In genomic region chr6:155354167-155354566, GRCh38 we compare ENCODE assay signal across 20 cellular contexts. TPM values are rescaled to one million over a fixed set of nuclear protein-coding genes. Genes with fewer than 3 reads are reported as not detected.
DNase-seq lines count a peak whose midpoint lies in the region; ATAC-seq, FAIRE-seq and TF ChIP-seq lines count a peak whose summit lies in the region.
"Had no signal": no experiment of that assay in that cellular context is flagged by ENCODE, and none has a peak within 500 bp of the region (broad histone marks: within the 10 kb centered on the region; RNA-seq: fewer than 3 reads in every experiment).

No MANE protein-coding gene starts in this region.

- TF ChIP-seq CTCF in HCT116 (IDR thresholded peaks at IDR 0.05 in 2 of 3, conservative IDR thresholded peaks at IDR 0.05 in 1 of 3; ENCODE audit: borderline replicate concordance in 1 of 3, insufficient read depth in 1 of 3, low read depth in 2 of 3, low read length in 2 of 3) (no peak), OCI-LY7 (conservative IDR thresholded peaks at IDR 0.05; ENCODE audit: low read length) (no peak), K562 (IDR thresholded peaks at IDR 0.05 in 2 of 3, conservative IDR thresholded peaks at IDR 0.05 in 1 of 3; ENCODE audit: insufficient read depth in 2 of 3, low read depth in 1 of 3, low read length in 3 of 3) (no peak)

- H3K4me3 ChIP-seq in HCT116 (replicated peaks in 1 of 2; ENCODE audit: low read depth in 1 of 2, low read length in 2 of 2) (no peak overlapping the region), OCI-LY7 (ENCODE audit: low read depth, low read length, poor library complexity, severe bottlenecking) (no peak overlapping the region), K562 (no peak overlapping the region)
- H3K4me3 ChIP-seq: A549, GM23248, HAP-1 had no signal

- no peak overlapping the region for H2AFZ ChIP-seq in HCT116 (ENCODE audit: low read depth, low read length, poor library complexity, severe bottlenecking)
- no peak overlapping the region for H2AFZ ChIP-seq in OCI-LY7 (ENCODE audit: low read length)
- no peak overlapping the region for H2AFZ ChIP-seq in K562 (ENCODE audit: low read depth, low read length)

- ATAC-seq in HCT116 (no peak), K562 (no peak)
- ATAC-seq: A549; CD8-positive, alpha-beta T cell had no signal

- no peak for TF ChIP-seq POLR2A in HCT116 (IDR thresholded peaks at IDR 0.05; ENCODE audit: borderline replicate concordance, extremely low read depth, insufficient read depth, insufficient read length)
- no peak for TF ChIP-seq POLR2A in K562 (conservative IDR thresholded peaks at IDR 0.05)

- H3K36me3 ChIP-seq in HCT116 (ENCODE audit: control insufficient read depth in 1 of 2, insufficient read depth in 2 of 2, low read length in 2 of 2) (no peaks in the 10 kb centered on the region), OCI-LY7 (ENCODE audit: insufficient read depth, low read length) (peaks cover 20% of the 10 kb centered on the region), K562 (ENCODE audit: control insufficient read depth, insufficient read depth, low read length) (no peaks in the 10 kb centered on the region)
- H3K36me3 ChIP-seq: HAP-1 had no signal

- H3K9ac ChIP-seq in HCT116 (ENCODE audit: low read length): no peak overlapping the region
- no peak overlapping the region for H3K9ac ChIP-seq in K562 (ENCODE audit: insufficient read depth in 1 of 2, low read depth in 2 of 2, low read length in 2 of 2)
- H3K9ac ChIP-seq: BLaER1 treated with 17β-estradiol and CSF1 and Interleukin-3, amounts not matched to agents 10 nM and 100 nM; GM23248 had no signal

- RAD21 ChIA-PET in HCT116 (lab: Charles Lee; ENCODE audit: low non-redundant PET in 1 of 2, low total read pairs in 2 of 2, uncharacterized antibody in 2 of 2, unreplicated experiment in 2 of 2): no interaction called here

- H3K27ac ChIP-seq in HCT116 (ENCODE audit: low read depth, low read length): no peak overlapping the region
- no peak overlapping the region for H3K27ac ChIP-seq in OCI-LY7 (ENCODE audit: low read depth, low read length, poor library complexity, severe bottlenecking)
- no peak overlapping the region for H3K27ac ChIP-seq in K562 (ENCODE audit: extremely low read depth, low read depth, low read length)
- H3K27ac ChIP-seq: A549; BLaER1 treated with 17β-estradiol and CSF1 and Interleukin-3, amounts not matched to agents 10 nM and 100 nM; HL-60 had no signal

- CTCF ChIA-PET in HCT116 (lab: Charles Lee) (no interaction called here), OCI-LY7 (lab: Charles Lee; ENCODE audit: unreplicated experiment) (no interaction called here), K562 (lab: Yijun Ruan, JAX; ENCODE audit: low intra/inter-chr PET ratio) (no interaction called here)

- no peak for TF ChIP-seq RAD21 in HCT116 (IDR thresholded peaks at IDR 0.05; ENCODE audit: low read depth)
- TF ChIP-seq RAD21 in K562 (CRISPR knock-in tag; conservative IDR thresholded peaks at IDR 0.05 in 1 of 2, IDR thresholded peaks at IDR 0.05 in 1 of 2): no peak

- intact Hi-C loops in HCT116 (cut with micrococcal nuclease) (no loop called here), OCI-LY7 (cut with micrococcal nuclease; ENCODE audit: unreplicated experiment) (no loop called here), K562 (cut with micrococcal nuclease) (no loop called here)

- no peaks in the 10 kb centered on the region for H3K27me3 ChIP-seq in HCT116 (ENCODE audit: insufficient read depth, low read length)
- H3K27me3 ChIP-seq in K562 (ENCODE audit: control insufficient read depth in 2 of 2, insufficient read depth in 2 of 2, low read length in 2 of 2): no peaks in the 10 kb centered on the region
- H3K27me3 ChIP-seq: BLaER1 treated with 17β-estradiol and CSF1 and Interleukin-3, amounts not matched to agents 10 nM and 100 nM had no signal

- DNase-seq in HCT116 (ENCODE audit: low read depth, low spot score) (no peak), OCI-LY7 (ENCODE audit: low spot score) (peak; percentile 27), K562 (ENCODE audit: extremely low read depth in 1 of 4, low spot score in 3 of 4) (peak in 1 of 4 experiments; percentile 9), Ammon's horn (ENCODE audit: low spot score) (no peak), NCI-H2196 (lab: John Stamatoyannopoulos, UW; ENCODE audit: unreplicated experiment) (no peak)
- no peak for DNase-seq in NK-92 treated with Interleukin-12 subunit alpha and Interleukin-12 subunit beta, amount 100 ng/mL, for 24 hours (lab: John Stamatoyannopoulos, UW)
- DNase-seq: AML-193; CD8-positive, alpha-beta T cell; DMS 273 treated with DMSO at 0.1 percent for 48 hours; GM23248; HFFc6; IMR-90; KBM-7 had no signal

- H4K20me1 ChIP-seq in HCT116 (ENCODE audit: insufficient read depth): no peaks in the 10 kb centered on the region
- H4K20me1 ChIP-seq in OCI-LY7 (ENCODE audit: insufficient read depth, low read length): no peaks in the 10 kb centered on the region
- no peaks in the 10 kb centered on the region for H4K20me1 ChIP-seq in K562 (replicated peaks; ENCODE audit: control insufficient read depth, insufficient read depth, low read length)
- H4K20me1 ChIP-seq: BLaER1 treated with 17β-estradiol and CSF1 and Interleukin-3, amounts not matched to agents 10 nM and 100 nM had no signal

- POLR2A ChIA-PET in HCT116 (lab: Charles Lee): no interaction called here
- POLR2A ChIA-PET in OCI-LY7 (lab: Charles Lee): interaction anchor here (0.6 to 1.9 kb wide), 6 partner anchors 10 to 575 kb away, joined by 3 to 5 read pairs (median 3); no protein-coding TSS in a partner anchor
- POLR2A ChIA-PET in K562 (lab: Yijun Ruan, JAX): no interaction called here

- no peak for TF ChIP-seq EP300 in K562 (IDR thresholded peaks at IDR 0.05; ENCODE audit: low read length)

- H3K79me2 ChIP-seq in HCT116 (ENCODE audit: insufficient read depth, low read length) (no peaks in the 10 kb centered on the region), OCI-LY7 (ENCODE audit: insufficient read depth, low read depth, low read length) (no peaks in the 10 kb centered on the region), K562 (ENCODE audit: control insufficient read depth, insufficient read depth, low read length) (no peaks in the 10 kb centered on the region)

- in situ Hi-C loops in K562 (cut with MboI): no loop called here

- 0 out of 4 replicates have a peak, but pooled peaks cover 0 to 7% of the 10 kb centered on the region in 2 experiments for H3K9me3 ChIP-seq in HCT116 (ENCODE audit: control insufficient read depth in 1 of 2, insufficient read depth in 1 of 2, low read depth in 1 of 2, low read length in 2 of 2)
- H3K9me3 ChIP-seq in OCI-LY7 (ENCODE audit: low read length): peaks cover 32% of the 10 kb centered on the region
- H3K9me3 ChIP-seq in K562 (replicated peaks; ENCODE audit: control insufficient read depth, insufficient read depth, low read depth, low read length): peaks cover 6% of the 10 kb centered on the region; the same call in 1 of the 2 replicates

- BruUV-seq in HCT116 (replicated peaks; lab: Mats Ljungman, UMichigan) (no TSS peak), OCI-LY7 (replicated peaks; lab: Mats Ljungman, UMichigan) (no TSS peak), K562 (replicated peaks; lab: Mats Ljungman, UMichigan) (no TSS peak)

- no peak for FAIRE-seq in K562 (lab: Jason Lieb, UNC)
- FAIRE-seq: A549, G401.6, GM12892, GM18507 had no signal

- H3K9me2 ChIP-seq in HCT116 (ENCODE audit: insufficient read depth) (no peaks in the 10 kb centered on the region), OCI-LY7 (ENCODE audit: insufficient read depth, low read length) (no peaks in the 10 kb centered on the region)

- H3K4me1 ChIP-seq in HCT116 (ENCODE audit: control insufficient read depth in 1 of 2, insufficient read depth in 2 of 2, low read length in 2 of 2) (no peaks in the 10 kb centered on the region), OCI-LY7 (ENCODE audit: insufficient read depth, low read length, poor library complexity, severe bottlenecking) (peaks cover 30% of the 10 kb centered on the region), K562 (replicated peaks in 1 of 2; ENCODE audit: control insufficient read depth in 2 of 2, insufficient read depth in 2 of 2, low read length in 2 of 2) (no peaks in the 10 kb centered on the region)
- H3K4me1 ChIP-seq: A549, HAP-1 had no signal

- H3K9me1 ChIP-seq in K562 (ENCODE audit: control insufficient read depth, insufficient read depth, low read length): no peaks in the 10 kb centered on the region

- H3K4me2 ChIP-seq in HCT116 (ENCODE audit: low read length) (no peak overlapping the region), OCI-LY7 (ENCODE audit: low read length) (no peak overlapping the region), K562 (ENCODE audit: insufficient read depth, low read length) (no peak overlapping the region)
- H3K4me2 ChIP-seq: A549; BLaER1 treated with 17β-estradiol and CSF1 and Interleukin-3, amounts not matched to agents 10 nM and 100 nM had no signal

TF ChIP-seq in HCT116, 20 proteins besides CTCF, POLR2A, EP300 and RAD21:
- TF ChIP-seq CBX3 (IDR thresholded peaks at IDR 0.05; ENCODE audit: low read depth) (peak; percentile 73), SRF (IDR thresholded peaks at IDR 0.05; ENCODE audit: low read depth) (no peak), POLR2AphosphoS5 (IDR thresholded peaks at IDR 0.05; ENCODE audit: low read depth, low read length) (no peak)

RNA-seq across cellular contexts. Expression of gene TFB1M, which starts 39.9 kb away (rescaled TPM):
- total RNA-seq in HCT116 (2021; ENCODE audit: unreplicated experiment): 43.8 TPM
- 22.3 and 23.1 TPM in 2 replicates for polyA plus RNA-seq in HCT116 (2012)
- 33.0 and 34.8 TPM in 2 replicates for total RNA-seq in OCI-LY7 (2014; rRNA removed; shearing (Covaris generic))
- 52.8 and 62.8 TPM in 2 replicates for total RNA-seq in OCI-LY7 (2022)
- total RNA-seq in K562 (2011; cell fraction: chromatin; rRNA removed; ENCODE audit: low replicate concordance): 78.0 and 128 TPM in 2 replicates
- 43.4 and 57.8 TPM in 2 replicates for total RNA-seq in K562 (2011; cell fraction: nucleolus; rRNA removed)
- 59.3 and 74.2 TPM in 2 replicates for total RNA-seq in K562 (2011; cell fraction: nucleoplasm; rRNA removed)
- total RNA-seq in K562 (2014; rRNA removed): 34.5 and 34.6 TPM in 2 replicates
- total RNA-seq in K562 (2014; rRNA removed; fragmentation: Illumina TruSeq; extraction: Trizol): 48.8 and 52.4 TPM in 2 replicates
- total RNA-seq in K562 (2015; rRNA removed; fragmentation: Illumina TruSeq; extraction: Trizol): 36.8 and 42.8 TPM in 2 replicates
- 35.6 and 50.7 TPM in 2 replicates for total RNA-seq in K562 (2021)
- 32.8 and 40.4 TPM in 2 replicates for polyA plus RNA-seq in K562 (2011; rRNA removed)
- 18.9 and 23.9 TPM in 2 replicates for polyA plus RNA-seq in K562 (2011; cell fraction: cytosol; rRNA removed)
- 50.5 and 51.9 TPM in 2 replicates for polyA plus RNA-seq in K562 (2011; cell fraction: nucleus; rRNA removed)
- 19.3 and 23.7 TPM in 2 replicates for polyA plus RNA-seq in K562 (2012)
- 34.6 and 39.7 TPM in 2 replicates for polyA plus RNA-seq in K562 (2014; fragmentation: Illumina TruSeq; extraction: Trizol)
- polyA plus RNA-seq in K562 (2014; fragmentation: Nextera tagmentation; extraction: Ambion mirVana): 100 to 1,000 TPM; 129 to 145 TPM
- 36.6 and 37.6 TPM in 2 replicates for polyA plus RNA-seq in K562 (2014; rRNA removed)
- 55.1 and 57.5 TPM in 2 replicates for polyA minus RNA-seq in K562 (2011; rRNA and poly(A)+ RNA removed)
- polyA minus RNA-seq in K562 (2011; cell fraction: cytosol; rRNA and poly(A)+ RNA removed): 17.5 and 20.9 TPM in 2 replicates
- 80.4 and 104 TPM in 2 replicates for polyA minus RNA-seq in K562 (2011; cell fraction: nucleus; rRNA and poly(A)+ RNA removed)
